Comparison of ENCODE assay signal across 8 cellular contexts in the genomic region with DNA sequence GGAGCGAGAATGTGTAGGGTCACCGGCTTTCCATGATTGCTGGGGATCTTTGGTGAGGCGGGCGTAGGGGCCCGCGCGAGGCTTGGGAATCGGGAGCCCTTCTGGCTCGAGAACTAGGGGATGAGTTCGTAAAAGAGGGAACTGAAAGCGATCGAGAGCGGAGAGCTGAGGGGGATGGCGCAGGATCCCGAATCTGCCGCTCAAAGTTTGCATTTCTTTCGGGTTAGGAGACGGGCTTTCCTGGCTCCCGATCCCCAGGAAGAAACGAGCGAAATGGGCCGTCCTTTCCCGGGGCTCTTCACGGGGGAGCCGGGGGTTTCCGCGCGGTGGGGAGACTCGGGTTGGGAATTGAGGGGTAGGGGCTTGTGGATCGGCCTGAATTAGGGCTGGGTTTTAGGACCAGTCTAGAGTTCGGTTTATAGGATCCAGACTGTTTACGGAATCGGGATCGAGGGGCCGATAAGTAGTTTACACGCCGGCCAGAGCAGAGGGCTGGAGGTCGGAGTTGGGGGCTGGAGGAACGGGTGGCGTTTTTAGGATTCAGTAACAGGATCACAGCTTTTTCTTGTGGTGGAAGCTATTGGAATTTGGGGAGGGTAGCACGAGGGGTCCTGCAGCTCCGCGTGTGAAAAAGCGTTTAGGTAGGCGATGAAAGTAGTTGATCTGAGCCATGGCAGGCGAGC. TPM values are rescaled to one million over a fixed set of nuclear protein-coding genes. Genes with fewer than 3 reads are reported as not detected.
DNase-seq lines count a peak whose midpoint lies in the region; ATAC-seq and TF ChIP-seq lines count a peak whose summit lies in the region.

No MANE protein-coding gene starts in this region.

- H3K36me3 Mint-ChIP-seq in activated T-cell treated with anti-CD3 and anti-CD28 coated beads, Interleukin-2, amount 50 U/mL, for 24 hours (ENCODE audit: low read depth): no peaks in the 10 kb centered on the region
- no peaks in the 10 kb centered on the region for H3K36me3 Mint-ChIP-seq in T-cell
- H3K36me3 Mint-ChIP-seq in progenitor cell of endocrine pancreas (ENCODE audit: insufficient read depth): no peaks in the 10 kb centered on the region

- peaks cover 81% of the 10 kb centered on the region for H3K27me3 ChIP-seq in foreskin keratinocyte

- ATAC-seq in T-cell (replicated peaks in 1 of 4) (no peak), foreskin keratinocyte (peak; percentile 14), HG02759 (IDR thresholded peaks at IDR 0.05; ENCODE audit: unreplicated experiment) (no peak)

- no peak overlapping the region for H3K27ac ChIP-seq in foreskin keratinocyte

- H3K9me3 Mint-ChIP-seq in activated T-cell treated with anti-CD3 and anti-CD28 coated beads, Interleukin-2, amount 50 U/mL, for 24 hours: no peaks in the 10 kb centered on the region
- H3K9me3 Mint-ChIP-seq in T-cell (no peaks in the 10 kb centered on the region), progenitor cell of endocrine pancreas (ENCODE audit: low read depth) (no peaks in the 10 kb centered on the region)

- POLR2A ChIA-PET in T-cell (lab: Charles Lee): no interaction called here

- no peak for TF ChIP-seq CTCF in foreskin keratinocyte (conservative IDR thresholded peaks at IDR 0.05)
- no peak for TF ChIP-seq CTCF in progenitor cell of endocrine pancreas (IDR thresholded peaks at IDR 0.05; ENCODE audit: unreplicated experiment)

- peaks cover 20% of the 10 kb centered on the region for H3K4me1 Mint-ChIP-seq in activated T-cell treated with anti-CD3 and anti-CD28 coated beads, Interleukin-2, amount 50 U/mL, for 24 hours (ENCODE audit: low read depth)
- H3K4me1 Mint-ChIP-seq in T-cell (peaks cover 20 to 24% (median 23%) of the 10 kb centered on the region in 3 donors), progenitor cell of endocrine pancreas (ENCODE audit: low read depth) (peaks cover 59% of the 10 kb centered on the region)

- H3K27me3 Mint-ChIP-seq in activated T-cell treated with anti-CD3 and anti-CD28 coated beads, Interleukin-2, amount 50 U/mL, for 24 hours: peaks cover 80% of the 10 kb centered on the region
- H3K27me3 Mint-ChIP-seq in T-cell: peaks cover 50 to 69% of the 10 kb centered on the region in 2 donors
- no peaks in the 10 kb centered on the region for H3K27me3 Mint-ChIP-seq in progenitor cell of endocrine pancreas

- CTCF ChIA-PET in T-cell (lab: Charles Lee): no interaction called here

- peak overlapping the region; percentile 80 for H3K4me3 Mint-ChIP-seq in activated T-cell treated with anti-CD3 and anti-CD28 coated beads, Interleukin-2, amount 50 U/mL, for 24 hours
- H3K4me3 Mint-ChIP-seq in T-cell (peak overlapping the region; percentile 82 to 99 (median 84)), progenitor cell of endocrine pancreas (ENCODE audit: low read depth) (peak overlapping the region; percentile 99)

- DNase-seq in activated T-cell treated with anti-CD3 and anti-CD28 coated beads, Interleukin-2, amount 50 U/mL, for 24 hours: no peak
- no peak for DNase-seq in activated T-cell treated with anti-CD3 and anti-CD28 coated beads, Interleukin-2, amount 50 U/mL, for 1 hour
- DNase-seq in T-cell (no peak), foreskin keratinocyte (no peak), progenitor cell of endocrine pancreas (ENCODE audit: low spot score, unreplicated experiment) (no peak), DMS153 treated with DMSO at 0.1 percent for 48 hours (lab: John Stamatoyannopoulos, UW; ENCODE audit: unreplicated experiment) (no peak), NCI-H2107 treated with DMSO at 0.1 percent for 48 hours (lab: John Stamatoyannopoulos, UW; ENCODE audit: unreplicated experiment) (no peak)

- H3K4me1 ChIP-seq in foreskin keratinocyte: no peaks in the 10 kb centered on the region

- H3K27ac Mint-ChIP-seq in activated T-cell treated with anti-CD3 and anti-CD28 coated beads, Interleukin-2, amount 50 U/mL, for 24 hours: no peak overlapping the region
- H3K27ac Mint-ChIP-seq in T-cell (peak overlapping the region in 1 of 2 donors; percentile 52), progenitor cell of endocrine pancreas (peak overlapping the region; percentile 98)

RNA-seq across cellular contexts. Expression of a gene that starts 1.3 kb away (rescaled TPM):
- total RNA-seq in T-cell (under 1 TPM in 1 of 5 donors, not detected in 4; 0.55 TPM), foreskin keratinocyte (0.04 and 0.10 TPM in 2 replicates), progenitor cell of endocrine pancreas (32.8 and 39.9 TPM in 2 replicates)
- 0.03 and 0.04 TPM in 2 replicates for polyA plus RNA-seq in foreskin keratinocyte

RNA-seq across cellular contexts. Expression of a gene that starts 54.4 kb away (rescaled TPM):
- total RNA-seq in T-cell (10 to 100 TPM; 10.3 to 18.9 (median 14.8) TPM), foreskin keratinocyte (17.7 and 21.4 TPM in 2 replicates), progenitor cell of endocrine pancreas (16.9 and 18.1 TPM in 2 replicates)
- polyA plus RNA-seq in foreskin keratinocyte: 24.1 and 25.6 TPM in 2 replicates

Comparison
In these comparisons a context has a peak if more than half of its experiments do, and no peak if none do; other contexts are left out.
1. RNA of a gene that starts 1.3 kb away (total RNA-seq): 32.8 to 39.9 TPM in progenitor cell of endocrine pancreas; 0.04 to 0.10 TPM in foreskin keratinocyte and 0.55 TPM in T-cell; every median in the first group is over 10 times any median in the second.
2. Peak in every context shown above with its lines, with median percentiles within 50 percentile points of each other: H3K4me3 Mint-ChIP-seq.